ENCODE assay signal across 10 cellular contexts in genomic region chr9:136312436-136312835, GRCh38. TPM values are rescaled to one million over a fixed set of nuclear protein-coding genes. Genes with fewer than 3 reads are reported as not detected.
A peak's percentile ranks its signal among the peaks of the same experiment; 100 is the strongest.
DNase-seq lines count a peak whose midpoint lies in the region; ATAC-seq and TF ChIP-seq lines count a peak whose summit lies in the region.
"Had no signal": no experiment of that assay in that cellular context is flagged by ENCODE, and none has a peak within 500 bp of the region (broad histone marks: within the 10 kb centered on the region; RNA-seq: fewer than 3 reads in every experiment).

No MANE protein-coding gene starts in this region.

- no peak overlapping the region for H3K27ac ChIP-seq in MM.1S (ENCODE audit: low read length)
- H3K27ac ChIP-seq in gastroesophageal sphincter = no peak overlapping the region
- H3K27ac ChIP-seq: neutrophil, SJSA1 had no signal

- TF ChIP-seq CTCF in MM.1S (IDR thresholded peaks at IDR 0.05; ENCODE audit: low read length) = peak; percentile 51
- peak in 3 of 4 experiments; percentile 41 to 70 (median 55) for TF ChIP-seq CTCF in gastroesophageal sphincter (IDR thresholded peaks at IDR 0.05)
- TF ChIP-seq CTCF in retinal pigment epithelial cell (conservative IDR thresholded peaks at IDR 0.05; ENCODE audit: low read depth, low read length) = peak; percentile 89

- H3K36me3 ChIP-seq in MM.1S (replicated peaks; ENCODE audit: insufficient read depth, low read length) (no peaks in the 10 kb centered on the region), gastroesophageal sphincter (no peaks in the 10 kb centered on the region)
- H3K36me3 ChIP-seq: neutrophil, SJSA1 had no signal

- WGBS in gastroesophageal sphincter (ENCODE audit: low coverage in 1 of 2), 2 donors = 80% methylated on average over 1 of the region's 12 CpGs; no CpG with 5 or more reads in 1 of the 2 donors

- H3K9me3 ChIP-seq in MM.1S (replicated peaks; ENCODE audit: insufficient read depth, low read length) (no peaks in the 10 kb centered on the region), gastroesophageal sphincter (peaks cover 0 to 8% (median 0%) of the 10 kb centered on the region in 3 donors)
- H3K9me3 ChIP-seq: neutrophil had no signal

- H3K4me1 ChIP-seq in MM.1S (ENCODE audit: low read length) (no peaks in the 10 kb centered on the region), gastroesophageal sphincter (no peaks in the 10 kb centered on the region)
- H3K4me1 ChIP-seq: SJSA1 had no signal

- no peaks in the 10 kb centered on the region for H3F3A ChIP-seq in MM.1S (ENCODE audit: insufficient read depth, low read length)

- ATAC-seq in gastroesophageal sphincter (peak; percentile 57), GM18511 (IDR thresholded peaks at IDR 0.05; ENCODE audit: unreplicated experiment) (no peak), GM18909 (IDR thresholded peaks at IDR 0.05; ENCODE audit: poor library complexity, unreplicated experiment) (no peak), GM21737 (IDR thresholded peaks at IDR 0.05; ENCODE audit: unreplicated experiment) (no peak)

- peak; percentile 71 for DNase-seq in Daoy (ENCODE audit: low read depth)
- DNase-seq in MM.1S = peak; percentile 26
- peak; percentile 15 for DNase-seq in activated T-cell treated with anti-CD3 and anti-CD28 coated beads for 4 hours
- DNase-seq in retinal pigment epithelial cell (ENCODE audit: low read depth) = no peak

- no peak for TF ChIP-seq POLR2A in gastroesophageal sphincter (IDR thresholded peaks at IDR 0.05)

- no peak for TF ChIP-seq EP300 in gastroesophageal sphincter (IDR thresholded peaks at IDR 0.05)

- H3K79me2 ChIP-seq in MM.1S (ENCODE audit: low read length) = no peaks in the 10 kb centered on the region

- H3K9me2 ChIP-seq in MM.1S (replicated peaks; ENCODE audit: insufficient read depth, low read length) = no peaks in the 10 kb centered on the region

- H3K27me3 ChIP-seq in MM.1S (replicated peaks; ENCODE audit: insufficient read depth, low read length) = peaks cover 91% of the 10 kb centered on the region
- peaks cover 50% of the 10 kb centered on the region for H3K27me3 ChIP-seq in gastroesophageal sphincter
- H3K27me3 ChIP-seq: SJSA1 had no signal

- H3K4me2 ChIP-seq in MM.1S (ENCODE audit: low read depth, low read length) = no peak overlapping the region

- no peaks in the 10 kb centered on the region for H4K20me1 ChIP-seq in MM.1S (ENCODE audit: insufficient read depth, low read length)

- H3K4me3 ChIP-seq in MM.1S (ENCODE audit: low read length) (no peak overlapping the region), gastroesophageal sphincter (no peak overlapping the region), retinal pigment epithelial cell (ENCODE audit: low read length) (no peak overlapping the region)
- H3K4me3 ChIP-seq: SJSA1 had no signal

- no peak overlapping the region for H2AFZ ChIP-seq in MM.1S (ENCODE audit: low read length)

- H3K9ac ChIP-seq in MM.1S (ENCODE audit: low read length) = no peak overlapping the region

RNA-seq across cellular contexts. Expression of gene CCDC187, which starts 8.5 kb away (rescaled TPM):
- not detected in 2 replicates for total RNA-seq in Daoy (2014; rRNA removed; shearing (Covaris generic))
- total RNA-seq in gastroesophageal sphincter = not detected
- total RNA-seq: SJSA1 had no signal

RNA-seq across cellular contexts. Expression of gene GPSM1, which starts 14.9 kb away (rescaled TPM):
- total RNA-seq in Daoy (2014; rRNA removed; shearing (Covaris generic)) = 15.8 and 23.4 TPM in 2 replicates
- total RNA-seq in gastroesophageal sphincter = 10 to 100 TPM in 3 of 4 donors, 1 to 10 TPM in 1; 10.0 to 14.9 (median 13.0) TPM

RNA-seq across cellular contexts. Expression of gene DNLZ, which starts 51.1 kb away (rescaled TPM):
- 100 and 120 TPM in 2 replicates for total RNA-seq in Daoy (2014; rRNA removed; shearing (Covaris generic))
- total RNA-seq in gastroesophageal sphincter = 10 to 100 TPM in 3 of 4 donors, 1 to 10 TPM in 1; 8.4 to 23.7 (median 15.7) TPM
